ENCODE assay signal across 6 cellular contexts in genomic region chr21:7799686-7800085, GRCh38.
DNase-seq lines count a peak whose midpoint lies in the region; ATAC-seq, FAIRE-seq and TF ChIP-seq lines count a peak whose summit lies in the region.
"Not testable (repeated sequence)": the region's sequence is repeated elsewhere in the genome, so short reads cannot be mapped to it uniquely, and the experiment has no call there.

No MANE protein-coding gene starts in this region.

- not testable (repeated sequence) for BruUV-seq in HCT116 (replicated peaks; lab: Mats Ljungman, UMichigan); Panc1 (replicated peaks; lab: Mats Ljungman, UMichigan); GM12878 (replicated peaks; lab: Mats Ljungman, UMichigan)

- ATAC-seq in HCT116 (peak; percentile 97), Panc1 (0 out of 2 replicates have a peak, but pooled peaks have one; percentile 51), GM12878 (peak; percentile 51; the same call in 1 of the 3 replicates), Right ventricle myocardium superior (ENCODE audit: poor library complexity) (peak; percentile 73), left colon (peak; percentile 70), right lobe of liver (peak; percentile 67 to 84 (median 76))

- H2AFZ ChIP-seq in HCT116 (ENCODE audit: low read depth, low read length, poor library complexity, severe bottlenecking); GM12878 (ENCODE audit: control insufficient read depth, low read depth, low read length): not testable (repeated sequence)

- not testable (repeated sequence) for H3K27ac ChIP-seq in HCT116 (ENCODE audit: low read depth, low read length); Panc1 (ENCODE audit: low read length); GM12878 (ENCODE audit: control insufficient read depth, insufficient read depth); right lobe of liver

- H3K9ac ChIP-seq in HCT116 (ENCODE audit: low read length); GM12878 (ENCODE audit: control insufficient read depth, insufficient read depth, low read length): not testable (repeated sequence)

- intact Hi-C loops in HCT116 (cut with micrococcal nuclease); Panc1 (cut with micrococcal nuclease; ENCODE audit: unreplicated experiment); GM12878 (cut with micrococcal nuclease; ENCODE audit: unreplicated experiment); Right ventricle myocardium superior (cut with DNase I); left colon (cut with DNase I, micrococcal nuclease); right lobe of liver (cut with DNase I): not testable (repeated sequence)

- POLR2A ChIA-PET in HCT116 (lab: Charles Lee); Panc1 (lab: Charles Lee); GM12878 (lab: Charles Lee): not testable (repeated sequence)

- H3K4me2 ChIP-seq in HCT116 (ENCODE audit: low read length); GM12878 (ENCODE audit: control insufficient read depth, insufficient read depth): not testable (repeated sequence)

- not testable (repeated sequence) for TF ChIP-seq EP300 in GM12878 (IDR thresholded peaks at IDR 0.05; ENCODE audit: borderline replicate concordance in 1 of 2, control insufficient read depth in 1 of 2, low read depth in 2 of 2, low read length in 2 of 2)

- WGBS in GM12878 (ENCODE audit: insufficient coverage, insufficient replicate concordance, low lambda C conversion rate, missing lambda C conversion rate): no CpG with 5 or more reads among the region's 5 CpGs
- no CpG with 5 or more reads among the region's 5 CpGs for WGBS in right lobe of liver (ENCODE audit: insufficient coverage, low coverage, low lambda C conversion rate, missing lambda C conversion rate)

- not testable (repeated sequence) for H3K79me2 ChIP-seq in HCT116 (ENCODE audit: insufficient read depth, low read length); GM12878 (ENCODE audit: control insufficient read depth, insufficient read depth, low read length)

- H3K9me3 ChIP-seq in HCT116 (ENCODE audit: control insufficient read depth in 1 of 2, insufficient read depth in 1 of 2, low read depth in 1 of 2, low read length in 2 of 2); Panc1 (ENCODE audit: control insufficient read depth, insufficient read depth, low read depth, low read length); GM12878 (replicated peaks; ENCODE audit: control insufficient read depth, insufficient read depth, low read length); right lobe of liver: not testable (repeated sequence)

- CTCF ChIA-PET in HCT116 (lab: Charles Lee); Panc1 (lab: Charles Lee); GM12878 (lab: Yijun Ruan, JAX): not testable (repeated sequence)

- RAD21 ChIA-PET in HCT116 (lab: Charles Lee; ENCODE audit: low non-redundant PET in 1 of 2, low total read pairs in 2 of 2, uncharacterized antibody in 2 of 2, unreplicated experiment in 2 of 2); GM12878 (lab: Charles Lee; ENCODE audit: unreplicated experiment): not testable (repeated sequence)

- not testable (repeated sequence) for H3K9me2 ChIP-seq in HCT116 (ENCODE audit: insufficient read depth)

- SMC1A ChIA-PET in GM12878 (lab: Charles Lee; ENCODE audit: uncharacterized antibody, unreplicated experiment): not testable (repeated sequence)

- not testable (repeated sequence) for H3K4me3 ChIP-seq in HCT116 (replicated peaks in 1 of 2; ENCODE audit: low read depth in 1 of 2, low read length in 2 of 2); Panc1 (ENCODE audit: low read depth in 2 of 2, low read length in 2 of 2); GM12878; right lobe of liver

- not testable (repeated sequence) for H3K4me1 ChIP-seq in HCT116 (ENCODE audit: control insufficient read depth in 1 of 2, insufficient read depth in 2 of 2, low read length in 2 of 2); Panc1 (ENCODE audit: control insufficient read depth, insufficient read depth, low read length); GM12878 (ENCODE audit: control insufficient read depth, insufficient read depth, low read length); right lobe of liver

- in situ Hi-C loops in Panc1 (cut with HindIII; ENCODE audit: low pct_unique_long_range_greater_than_20kb, low sequenced_read_pairs); GM12878 (cut with MboI): not testable (repeated sequence)

- not testable (repeated sequence) for TF ChIP-seq POLR2A in HCT116 (IDR thresholded peaks at IDR 0.05; ENCODE audit: borderline replicate concordance, extremely low read depth, insufficient read depth, insufficient read length); GM12878 (IDR thresholded peaks at IDR 0.05; ENCODE audit: low read depth, low read length); right lobe of liver (IDR thresholded peaks at IDR 0.05)

- DNase-seq in HCT116 (ENCODE audit: low read depth, low spot score); Panc1 (ENCODE audit: low read depth, low spot score); GM12878 (ENCODE audit: low read depth, low spot score); Right ventricle myocardium superior; left colon; right lobe of liver: not testable (repeated sequence)

- FAIRE-seq in GM12878 (lab: Jason Lieb, UNC): not testable (repeated sequence)

- H3K36me3 ChIP-seq in HCT116 (ENCODE audit: control insufficient read depth in 1 of 2, insufficient read depth in 2 of 2, low read length in 2 of 2); Panc1 (ENCODE audit: control insufficient read depth, insufficient read depth, low read length); GM12878 (ENCODE audit: control insufficient read depth in 2 of 2, insufficient read depth in 2 of 2, low read length in 1 of 2); right lobe of liver: not testable (repeated sequence)

- not testable (repeated sequence) for TF ChIP-seq RAD21 in HCT116 (IDR thresholded peaks at IDR 0.05; ENCODE audit: low read depth); GM12878 (IDR thresholded peaks at IDR 0.05; ENCODE audit: insufficient read depth, low read depth, low read length)

- H3K27me3 ChIP-seq in HCT116 (ENCODE audit: insufficient read depth, low read length); Panc1 (ENCODE audit: control insufficient read depth, insufficient read depth, low read length); GM12878 (replicated peaks in 1 of 2; ENCODE audit: control insufficient read depth in 2 of 2, insufficient read depth in 2 of 2, low read length in 1 of 2); right lobe of liver: not testable (repeated sequence)

- not testable (repeated sequence) for H4K20me1 ChIP-seq in HCT116 (ENCODE audit: insufficient read depth); GM12878 (ENCODE audit: control insufficient read depth, insufficient read depth)

- TF ChIP-seq CTCF in HCT116 (IDR thresholded peaks at IDR 0.05 in 2 of 3, conservative IDR thresholded peaks at IDR 0.05 in 1 of 3; ENCODE audit: borderline replicate concordance in 1 of 3, insufficient read depth in 1 of 3, low read depth in 2 of 3, low read length in 2 of 3); Panc1 (IDR thresholded peaks at IDR 0.05); GM12878 (IDR thresholded peaks at IDR 0.05 in 2 of 3, conservative IDR thresholded peaks at IDR 0.05 in 1 of 3; ENCODE audit: control insufficient read depth in 2 of 3, extremely low read depth in 1 of 3, insufficient read depth in 1 of 3, low read depth in 3 of 3, low read length in 3 of 3); right lobe of liver (IDR thresholded peaks at IDR 0.05): not testable (repeated sequence)
